17 cellular contexts compared by ENCODE assay signal in genomic region chr5:138095100-138095907, GRCh38. TPM values are rescaled to one million over a fixed set of nuclear protein-coding genes. Genes with fewer than 3 reads are reported as not detected.
"Had no signal": no experiment of that assay in that cellular context is flagged by ENCODE, and none has a peak within 500 bp of the region (broad histone marks: within the 10 kb centered on the region; RNA-seq: fewer than 3 reads in every experiment).

No MANE protein-coding gene starts in this region.

- H3K4me3 Mint-ChIP-seq: activated CD8-positive, alpha-beta T cell treated with anti-CD3 and anti-CD28 coated beads for 36 hours; memory B cell had no signal

- H3K27ac Mint-ChIP-seq: activated CD8-positive, alpha-beta T cell treated with anti-CD3 and anti-CD28 coated beads for 36 hours; memory B cell had no signal

- H3K4me1 ChIP-seq: adrenal gland, gastroesophageal sphincter, right atrium auricular region, uterus had no signal

- H3K4me1 Mint-ChIP-seq: memory B cell had no signal

- H3K27ac ChIP-seq: adrenal gland, coronary artery, gastroesophageal sphincter, left lung, right atrium auricular region, skin epidermis, uterus, WERI-Rb-1 had no signal

- H3K27me3 ChIP-seq: adrenal gland, right atrium auricular region, uterus had no signal

- H3K36me3 ChIP-seq: adrenal gland, gastroesophageal sphincter, left lung, right atrium auricular region, uterus, WERI-Rb-1 had no signal

- H3K9me3 ChIP-seq: adrenal gland, gastroesophageal sphincter, left lung, right atrium auricular region, uterus had no signal

- DNase-seq: activated CD4-positive, alpha-beta T cell treated with anti-CD3 and anti-CD28 coated beads for 4 hours; activated CD8-positive, alpha-beta memory T cell treated with anti-CD3 and anti-CD28 coated beads, Interleukin-2, amount 50 U/mL, for 48 hours; activated CD8-positive, alpha-beta T cell treated with anti-CD3 and anti-CD28 coated beads for 36 hours; activated naive CD4-positive, alpha-beta T cell; adrenal gland; central memory CD4-positive, alpha-beta T cell; effector CD4-positive, alpha-beta T cell; islet precursor cell; left lung; posterior cingulate gyrus; uterus; WERI-Rb-1 had no signal

- H3K4me3 ChIP-seq: adrenal gland, coronary artery, gastroesophageal sphincter, left lung, right atrium auricular region, skin epidermis, uterus had no signal

- H3K9me3 Mint-ChIP-seq: activated CD8-positive, alpha-beta T cell treated with anti-CD3 and anti-CD28 coated beads for 36 hours; memory B cell had no signal

RNA-seq across cellular contexts. Expression of gene WNT8A, which starts 11.5 kb away (rescaled TPM):
- total RNA-seq: activated CD8-positive, alpha-beta T cell treated with anti-CD3 and anti-CD28 coated beads for 36 hours; adrenal gland; gastroesophageal sphincter; left lung; right atrium auricular region; uterus had no signal
- polyA plus RNA-seq: adrenal gland had no signal

RNA-seq across cellular contexts. Expression of gene NME5, which starts 43.9 kb away (rescaled TPM):
- total RNA-seq: activated CD8-positive, alpha-beta T cell treated with anti-CD3 and anti-CD28 coated beads for 36 hours had no signal
